ENCODE assay signal across 20 cellular contexts in the genomic region with DNA sequence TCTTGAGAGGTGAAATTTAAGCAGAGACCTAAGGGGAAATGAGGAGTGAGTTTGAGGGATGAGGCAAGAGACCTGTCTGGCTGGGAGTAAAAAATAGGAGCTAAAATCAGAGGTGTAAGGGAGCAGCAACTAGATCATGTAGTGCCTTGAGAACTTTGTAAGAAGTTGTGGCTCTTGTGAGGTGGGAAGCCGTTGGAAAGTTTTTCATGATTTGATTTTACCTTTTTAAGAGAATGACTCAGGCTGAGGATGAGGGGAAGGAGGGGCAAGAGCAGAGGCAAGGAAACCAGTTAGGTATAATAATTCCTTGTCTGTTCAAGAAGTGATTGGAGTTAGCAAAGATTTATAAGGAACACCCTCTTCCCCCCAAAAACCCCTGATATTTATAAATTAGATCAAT. TPM values are rescaled to one million over a fixed set of nuclear protein-coding genes. Genes with fewer than 3 reads are reported as not detected.
DNase-seq lines count a peak whose midpoint lies in the region; ATAC-seq, FAIRE-seq and TF ChIP-seq lines count a peak whose summit lies in the region.
"Had no signal": no experiment of that assay in that cellular context is flagged by ENCODE, and none has a peak within 500 bp of the region (broad histone marks: within the 10 kb centered on the region; RNA-seq: fewer than 3 reads in every experiment).

No MANE protein-coding gene starts in this region.

- H2AFZ ChIP-seq in Loucy (ENCODE audit: low read length) = no peak overlapping the region

- no peaks in the 10 kb centered on the region for H3F3A ChIP-seq in Loucy (ENCODE audit: low read depth)

- CTCF ChIA-PET in Caco-2 (lab: Charles Lee) = no interaction called here

- peaks cover 46% of the 10 kb centered on the region for H4K20me1 ChIP-seq in Loucy (ENCODE audit: insufficient read depth, low read length, poor library complexity, severe bottlenecking)

- H3K27me3 ChIP-seq in Caco-2 (replicated peaks; ENCODE audit: control insufficient read depth, insufficient read depth, low read length) (no peaks in the 10 kb centered on the region), Loucy (ENCODE audit: insufficient read depth, low read length, poor library complexity, severe bottlenecking) (no peaks in the 10 kb centered on the region), bronchial epithelial cell (ENCODE audit: control insufficient read depth, insufficient read depth, low read length) (no peaks in the 10 kb centered on the region), gastroesophageal sphincter (no peaks in the 10 kb centered on the region)
- H3K27me3 ChIP-seq: body of pancreas had no signal

- TF ChIP-seq CTCF in Caco-2 (IDR thresholded peaks at IDR 0.05; ENCODE audit: insufficient read depth in 1 of 2, low read depth in 1 of 2, low read length in 1 of 2, severe bottlenecking in 1 of 2, unreplicated experiment in 1 of 2) = no peak
- TF ChIP-seq CTCF in Loucy (conservative IDR thresholded peaks at IDR 0.05; ENCODE audit: low read length) = no peak
- no peak for TF ChIP-seq CTCF in bronchial epithelial cell (IDR thresholded peaks at IDR 0.05; ENCODE audit: insufficient read depth, low read length, severe bottlenecking)
- no peak for TF ChIP-seq CTCF in nephron progenitor cell (IDR thresholded peaks at IDR 0.05)
- no peak for TF ChIP-seq CTCF in gastroesophageal sphincter (IDR thresholded peaks at IDR 0.05)

- no peaks in the 10 kb centered on the region for H3K9me3 Mint-ChIP-seq in Caco-2 (ENCODE audit: unreplicated experiment)
- H3K9me3 Mint-ChIP-seq in nephron progenitor cell = peaks cover 24% of the 10 kb centered on the region

- ATAC-seq in GM18858 (IDR thresholded peaks at IDR 0.05; ENCODE audit: unreplicated experiment) = no peak
- no peak for ATAC-seq in gastroesophageal sphincter
- ATAC-seq: body of pancreas, Right ventricle myocardium inferior had no signal

- no peak for FAIRE-seq in bronchial epithelial cell (lab: Jason Lieb, UNC)
- FAIRE-seq: endothelial cell of umbilical vein, kidney had no signal

- DNase-seq in Caco-2 (no peak), bronchial epithelial cell (ENCODE audit: low read depth) (peak; percentile 20), nephron progenitor cell (no peak), ACHN (no peak), globus pallidus (ENCODE audit: low spot score) (no peak)
- DNase-seq: activated CD4-positive, alpha-beta T cell treated with anti-CD3 and anti-CD28 coated beads, Interleukin-2, amount 50 U/mL, for 4 hours; activated naive CD4-positive, alpha-beta T cell treated with anti-CD3 and anti-CD28 coated beads, Interleukin-2, amount 50 U/mL, for 16 hours; body of pancreas; cortex of kidney; hypothalamus; kidney; NCI-H1105 treated with DMSO at 0.1 percent for 48 hours; NCI-H510A; substantia nigra; T-helper 1 cell had no signal

- H3K4me2 ChIP-seq in Loucy (ENCODE audit: low read depth, low read length, poor library complexity, severe bottlenecking) = peak overlapping the region; percentile 14

- H3K9me3 ChIP-seq in Caco-2 (no peaks in the 10 kb centered on the region), Loucy (ENCODE audit: insufficient read depth, low read depth, low read length) (no peaks in the 10 kb centered on the region), gastroesophageal sphincter (no peaks in the 10 kb centered on the region)
- H3K9me3 ChIP-seq: body of pancreas had no signal

- H3K4me3 Mint-ChIP-seq in Caco-2 (ENCODE audit: unreplicated experiment) (peak overlapping the region; percentile 33), nephron progenitor cell (no peak overlapping the region)

- no peak overlapping the region for H3K27ac ChIP-seq in gastroesophageal sphincter
- H3K27ac ChIP-seq: body of pancreas had no signal

- WGBS in gastroesophageal sphincter (ENCODE audit: low coverage in 1 of 2), 2 donors = 71 to 100% methylated on average over 1 of the region's 1 CpG

- H3K4me1 Mint-ChIP-seq in Caco-2 (ENCODE audit: low read depth, unreplicated experiment) (peaks cover 29% of the 10 kb centered on the region), nephron progenitor cell (peaks cover 6% of the 10 kb centered on the region)

- TF ChIP-seq EP300 in gastroesophageal sphincter (IDR thresholded peaks at IDR 0.05) = no peak

- no peak for TF ChIP-seq POLR2A in gastroesophageal sphincter (IDR thresholded peaks at IDR 0.05)

- in situ Hi-C loops in ACHN (cut with HindIII; ENCODE audit: low pct_ligation_motif_present, low pct_unique_long_range_greater_than_20kb, low sequenced_read_pairs) = no loop called here

- BruUV-seq in Caco-2 (replicated peaks; lab: Mats Ljungman, UMichigan) = no TSS peak

- H3K27me3 Mint-ChIP-seq in Caco-2 (ENCODE audit: insufficient read depth, unreplicated experiment) (no peaks in the 10 kb centered on the region), nephron progenitor cell (ENCODE audit: low read depth, poor library complexity) (no peaks in the 10 kb centered on the region)

- no peaks in the 10 kb centered on the region for H3K9me2 ChIP-seq in Loucy (replicated peaks; ENCODE audit: low read depth, low read length)

- POLR2A ChIA-PET in Caco-2 (lab: Charles Lee) = interaction anchor here (1.5 kb wide), 1 partner anchor 25 kb away, joined by 6 read pairs; a partner anchor contains a TSS

- H3K4me1 ChIP-seq in Caco-2 (peaks cover 34% of the 10 kb centered on the region), Loucy (ENCODE audit: insufficient read depth, low read length, poor library complexity, severe bottlenecking) (peaks cover 17% of the 10 kb centered on the region), gastroesophageal sphincter (peaks cover 0 to 7% (median 0%) of the 10 kb centered on the region in 3 donors)

- H3K36me3 ChIP-seq in Caco-2 (ENCODE audit: control insufficient read depth, insufficient read depth, low read length) (no peaks in the 10 kb centered on the region), Loucy (ENCODE audit: insufficient read depth, low read length) (no peaks in the 10 kb centered on the region; the same call in 1 of the 2 replicates), bronchial epithelial cell (ENCODE audit: control insufficient read depth, insufficient read depth, low read length) (no peaks in the 10 kb centered on the region), gastroesophageal sphincter (no peaks in the 10 kb centered on the region)

- peak overlapping the region; percentile 78 for H3K27ac Mint-ChIP-seq in Caco-2 (ENCODE audit: unreplicated experiment)
- H3K27ac Mint-ChIP-seq in nephron progenitor cell = peak overlapping the region; percentile 44

- H3K9ac ChIP-seq in Loucy (ENCODE audit: low read depth, low read length, poor library complexity, severe bottlenecking) = no peak overlapping the region

- H3K4me3 ChIP-seq in Caco-2 (ENCODE audit: low read depth, low read length) = no peak overlapping the region
- H3K4me3 ChIP-seq in Loucy (ENCODE audit: low read length, poor library complexity, severe bottlenecking) = no peak overlapping the region
- no peak overlapping the region for H3K4me3 ChIP-seq in bronchial epithelial cell (ENCODE audit: low read depth, low read length)
- no peak overlapping the region for H3K4me3 ChIP-seq in gastroesophageal sphincter
- H3K4me3 ChIP-seq: body of pancreas had no signal

- peaks cover 98% of the 10 kb centered on the region for H3K79me2 ChIP-seq in Loucy (ENCODE audit: insufficient read depth, low read length)

- H3K36me3 Mint-ChIP-seq in Caco-2 (ENCODE audit: insufficient read depth, unreplicated experiment) (peaks cover 19% of the 10 kb centered on the region), nephron progenitor cell (ENCODE audit: low read depth) (peaks cover 79% of the 10 kb centered on the region)

- intact Hi-C loops in Caco-2 (cut with micrococcal nuclease; ENCODE audit: unreplicated experiment) = loop anchor here (2.0 kb wide), 1 partner anchor 18 kb away; no protein-coding TSS in a partner anchor

RNA-seq across cellular contexts. Expression of a gene that starts 25.8 kb away (rescaled TPM):
- 43.6 and 45.0 TPM in 2 replicates for total RNA-seq in Caco-2 (2022)
- 11.1 and 13.2 TPM in 2 replicates for total RNA-seq in bronchial epithelial cell
- total RNA-seq in gastroesophageal sphincter = 10 to 100 TPM; 19.8 to 29.0 (median 22.7) TPM
